In genomic region chr16:88491001-88491559, GRCh38 we compare ENCODE assay signal across 2 cellular contexts.
TF ChIP-seq lines count a peak whose summit lies in the region.

No MANE protein-coding gene starts in this region.

TF ChIP-seq in HepG2, 621 proteins besides CTCF, POLR2A, EP300 and RAD21:
- no peak for TF ChIP-seq NONO (IDR thresholded peaks at IDR 0.05)
- TF ChIP-seq NONO (CRISPR knock-in tag; conservative IDR thresholded peaks at IDR 0.05): no peak
- no peak for TF ChIP-seq CBX5 (CRISPR knock-in tag; IDR thresholded peaks at IDR 0.05; ENCODE audit: borderline replicate concordance)
- no peak for TF ChIP-seq HHEX (CRISPR knock-in tag; IDR thresholded peaks at IDR 0.05)
- no peak for TF ChIP-seq MAFG (CRISPR knock-in tag; IDR thresholded peaks at IDR 0.05)
- TF ChIP-seq SRY (CRISPR knock-in tag; IDR thresholded peaks at IDR 0.05): 0 out of 2 replicates have a peak, but pooled peaks have one; percentile 51
- no peak for TF ChIP-seq SCMH1 (CRISPR knock-in tag; IDR thresholded peaks at IDR 0.05; ENCODE audit: borderline replicate concordance)
- TF ChIP-seq ZNF24 (IDR thresholded peaks at IDR 0.05): no peak
- TF ChIP-seq KDM5B (CRISPR knock-in tag; IDR thresholded peaks at IDR 0.05; ENCODE audit: borderline replicate concordance): no peak
- TF ChIP-seq ZNF772 (CRISPR knock-in tag; IDR thresholded peaks at IDR 0.05): no peak
- TF ChIP-seq BRCA1 (CRISPR knock-in tag; IDR thresholded peaks at IDR 0.05): no peak
- TF ChIP-seq ZMAT3 (CRISPR knock-in tag; conservative IDR thresholded peaks at IDR 0.05): no peak
- peak; percentile 73 for TF ChIP-seq RBM22 (optimal IDR thresholded peaks at IDR 0.05; ENCODE audit: low read length)
- no peak for TF ChIP-seq RXRB (CRISPR knock-in tag; IDR thresholded peaks at IDR 0.05; ENCODE audit: borderline replicate concordance)
- no peak for TF ChIP-seq DRAP1 (CRISPR knock-in tag; IDR thresholded peaks at IDR 0.05)

TF ChIP-seq in K562, 482 proteins besides CTCF, POLR2A, EP300 and RAD21:
- TF ChIP-seq SPI1 (IDR thresholded peaks at IDR 0.05; ENCODE audit: borderline replicate concordance, low read depth, low read length) (no peak), ARID2 (IDR thresholded peaks at IDR 0.05) (no peak), ZNF77 (CRISPR knock-in tag; IDR thresholded peaks at IDR 0.05) (0 out of 2 replicates have a peak, but pooled peaks have one; percentile 70), ZBTB7A (IDR thresholded peaks at IDR 0.05; ENCODE audit: borderline replicate concordance, control insufficient read depth, low read depth, low read length) (peak; percentile 36; the same call in 1 of the 2 replicates), CEBPG (CRISPR knock-in tag; IDR thresholded peaks at IDR 0.05) (no peak), CEBPG (tag; conservative IDR thresholded peaks at IDR 0.05 in 1 of 2, IDR thresholded peaks at IDR 0.05 in 1 of 2) (no peak), MLLT1 (IDR thresholded peaks at IDR 0.05) (no peak), FIP1L1 (IDR thresholded peaks at IDR 0.05; ENCODE audit: low read depth, low read length, poor library complexity, severe bottlenecking) (peak; percentile 17), ZNF764 (CRISPR knock-in tag; IDR thresholded peaks at IDR 0.05; ENCODE audit: low read depth) (no peak), MBD2 (IDR thresholded peaks at IDR 0.05; ENCODE audit: borderline replicate concordance, low read depth) (no peak), ZNF217 (CRISPR knock-in tag; IDR thresholded peaks at IDR 0.05) (peak; percentile 65; the same call in 1 of the 2 replicates), FOXK2 (conservative IDR thresholded peaks at IDR 0.05 in 1 of 2, IDR thresholded peaks at IDR 0.05 in 1 of 2; ENCODE audit: low read depth in 2 of 2) (0 out of 4 replicates have a peak, but pooled peaks of 1 of the 2 experiments have one; percentile 7), PRDM10 (IDR thresholded peaks at IDR 0.05; ENCODE audit: partially characterized antibody) (peak; percentile 93), POLR2G (IDR thresholded peaks at IDR 0.05; ENCODE audit: low read depth, low read length) (peak; percentile 7; the same call in 1 of the 2 replicates), DEAF1 (CRISPR knock-in tag; IDR thresholded peaks at IDR 0.05) (no peak), PHB (CRISPR knock-in tag; IDR thresholded peaks at IDR 0.05) (0 out of 2 replicates have a peak, but pooled peaks have one; percentile 63)
